In the genomic region with DNA sequence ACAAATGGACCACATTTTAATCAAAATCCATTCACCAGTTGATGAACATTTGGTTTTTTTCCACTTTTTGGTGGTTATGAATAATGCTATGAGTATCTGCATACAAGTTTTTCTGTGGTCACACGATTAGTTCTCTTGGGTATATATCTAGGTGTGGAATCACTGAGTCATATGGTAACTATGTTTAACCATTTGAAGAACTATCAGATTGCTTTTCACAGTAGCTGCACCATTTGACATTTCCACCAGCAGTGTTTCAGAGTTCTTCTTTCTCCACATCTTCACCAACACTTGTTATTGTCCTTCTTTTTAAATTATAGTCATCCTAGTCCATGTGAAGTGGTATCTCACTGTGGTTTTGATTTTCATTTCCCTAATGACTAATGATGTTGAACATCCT, we compare ENCODE assay signal across 13 cellular contexts. TPM values are rescaled to one million over a fixed set of nuclear protein-coding genes. Genes with fewer than 3 reads are reported as not detected.
DNase-seq lines count a peak whose midpoint lies in the region; ATAC-seq and TF ChIP-seq lines count a peak whose summit lies in the region.
"Had no signal": no experiment of that assay in that cellular context is flagged by ENCODE, and none has a peak within 500 bp of the region (broad histone marks: within the 10 kb centered on the region; RNA-seq: fewer than 3 reads in every experiment).

No MANE protein-coding gene starts in this region.

- H3K27me3 Mint-ChIP-seq in activated T-helper 17 cell treated with anti-CD3 and anti-CD28 coated beads, Interleukin-2, amount 50 U/mL, for 72 hours, result peaks cover 7% of the 10 kb centered on the region
- peaks cover 13% of the 10 kb centered on the region for H3K27me3 Mint-ChIP-seq in CD4-positive, alpha-beta T cell

- H3K4me3 ChIP-seq in HEK293 (ENCODE audit: low read depth, low read length) (no peak overlapping the region), foreskin fibroblast (ENCODE audit: low read depth in 1 of 2, low read length in 2 of 2) (no peak overlapping the region)
- H3K4me3 ChIP-seq: coronary artery, tibial artery had no signal

- intact Hi-C loops in CD4-positive, alpha-beta T cell (cut with DNase I, micrococcal nuclease), result no loop called here

- DNase-seq in AG08395 (ENCODE audit: low spot score), result peak; percentile 60
- DNase-seq in foreskin fibroblast, result peak; percentile 59 to 74
- DNase-seq in SHP77 treated with DMSO at 0.1 percent for 48 hours (lab: John Stamatoyannopoulos, UW), result no peak
- no peak for DNase-seq in iPS-NIHi7 (ENCODE audit: extremely low spot score)
- DNase-seq in NCI-H1930 (lab: John Stamatoyannopoulos, UW), result no peak
- DNase-seq in CD4-positive, alpha-beta T cell, result no peak
- DNase-seq: NCI-H2171 treated with DMSO at 0.1 percent for 48 hours; stimulated activated CD4-positive, alpha-beta T cell treated with anti-CD3 and anti-CD28 coated beads, Interleukin-4, amount 100 ng/mL, for 1 hour; tibial artery had no signal

- TF ChIP-seq CTCF in HEK293 (tag by site-specific recombination; IDR thresholded peaks at IDR 0.05) (no peak), foreskin fibroblast (IDR thresholded peaks at IDR 0.05; ENCODE audit: low read depth, low read length) (no peak)
- TF ChIP-seq CTCF in CD4-positive, alpha-beta T cell (IDR thresholded peaks at IDR 0.05), result no peak

- H3K4me3 Mint-ChIP-seq in activated T-helper 17 cell treated with anti-CD3 and anti-CD28 coated beads, Interleukin-2, amount 50 U/mL, for 72 hours, result peak overlapping the region; percentile 63
- H3K4me3 Mint-ChIP-seq in CD4-positive, alpha-beta T cell, result no peak overlapping the region
- H3K4me3 Mint-ChIP-seq: neural crest cell had no signal

- POLR2A ChIA-PET in HEK293 (lab: Yijun Ruan, JAX), result no interaction called here
- POLR2A ChIA-PET in CD4-positive, alpha-beta T cell (lab: Charles Lee), result no interaction called here

- no peaks in the 10 kb centered on the region for H3K36me3 ChIP-seq in HEK293 (ENCODE audit: control insufficient read depth in 2 of 2, insufficient read depth in 1 of 2, low read length in 2 of 2)
- H3K36me3 ChIP-seq: tibial artery had no signal

- CTCF ChIA-PET in HEK293 (lab: Yijun Ruan, JAX), result interaction anchor here (1.0 to 4.3 kb wide), 2 partner anchors 8 to 96 kb away, joined by 3 to 63 read pairs; no protein-coding TSS in a partner anchor
- CTCF ChIA-PET in CD4-positive, alpha-beta T cell (lab: Charles Lee), result no interaction called here

- peaks cover 26% of the 10 kb centered on the region for H3K4me1 Mint-ChIP-seq in activated T-helper 17 cell treated with anti-CD3 and anti-CD28 coated beads, Interleukin-2, amount 50 U/mL, for 72 hours
- no peaks in the 10 kb centered on the region for H3K4me1 Mint-ChIP-seq in CD4-positive, alpha-beta T cell (ENCODE audit: low read depth)
- H3K4me1 Mint-ChIP-seq: neural crest cell had no signal

- peak overlapping the region; percentile 97 for H3K27ac Mint-ChIP-seq in activated T-helper 17 cell treated with anti-CD3 and anti-CD28 coated beads, Interleukin-2, amount 50 U/mL, for 72 hours
- H3K27ac Mint-ChIP-seq in CD4-positive, alpha-beta T cell, result no peak overlapping the region

- H3K27ac ChIP-seq in HEK293 (ENCODE audit: extremely low read depth, low read depth, low read length), result no peak overlapping the region
- no peak overlapping the region for H3K27ac ChIP-seq in CD4-positive, alpha-beta T cell (ENCODE audit: low read depth, low read length)
- H3K27ac ChIP-seq: coronary artery, tibial artery had no signal

- no peaks in the 10 kb centered on the region for H3K9me3 Mint-ChIP-seq in activated T-helper 17 cell treated with anti-CD3 and anti-CD28 coated beads, Interleukin-2, amount 50 U/mL, for 72 hours
- no peaks in the 10 kb centered on the region for H3K9me3 Mint-ChIP-seq in CD4-positive, alpha-beta T cell

- no peaks in the 10 kb centered on the region for H3K9me3 ChIP-seq in HEK293 (ENCODE audit: control insufficient read depth, insufficient read depth, low read depth, low read length)
- H3K9me3 ChIP-seq in CD4-positive, alpha-beta T cell (ENCODE audit: control insufficient read depth, low read length), result no peaks in the 10 kb centered on the region

- peak; percentile 75 for ATAC-seq in activated T-helper 17 cell treated with anti-CD3 and anti-CD28 coated beads, Interleukin-2, amount 50 U/mL, for 72 hours (replicated peaks)
- ATAC-seq in CD4-positive, alpha-beta T cell (ENCODE audit: poor library complexity), result no peak

- H3K27me3 ChIP-seq in CD4-positive, alpha-beta T cell (ENCODE audit: control insufficient read depth, insufficient read depth, low read length), result peaks cover 4% of the 10 kb centered on the region
- H3K27me3 ChIP-seq: tibial artery had no signal

- peaks cover 19% of the 10 kb centered on the region for H3K36me3 Mint-ChIP-seq in activated T-helper 17 cell treated with anti-CD3 and anti-CD28 coated beads, Interleukin-2, amount 50 U/mL, for 72 hours (ENCODE audit: low read depth)
- H3K36me3 Mint-ChIP-seq in CD4-positive, alpha-beta T cell (ENCODE audit: low read depth), result no peaks in the 10 kb centered on the region

- H3K4me1 ChIP-seq in HEK293 (ENCODE audit: control insufficient read depth, insufficient read depth, low read length), result no peaks in the 10 kb centered on the region

TF ChIP-seq in HEK293, 187 proteins besides CTCF, POLR2A, EP300 and RAD21:
- peak; percentile 99 for TF ChIP-seq ZNF184 (tag by site-specific recombination; IDR thresholded peaks at IDR 0.05)
- TF ChIP-seq ZXDB (tag by site-specific recombination; IDR thresholded peaks at IDR 0.05), result no peak

RNA-seq across cellular contexts. Expression of gene ATG7, which starts 33.3 kb away (rescaled TPM):
- 10 to 100 TPM; 34.6 to 37.7 TPM for total RNA-seq in activated T-helper 17 cell treated with anti-CD3 and anti-CD28 coated beads, Interleukin-2, amount 50 U/mL, for 72 hours
- total RNA-seq in CD4-positive, alpha-beta T cell, result 10 to 100 TPM; 21.4 to 25.7 TPM

Comparison
In these comparisons a context has a peak if more than half of its experiments do, and no peak if none do; other contexts are left out.
1. DNase-seq: peak in AG08395 (single experiment) and foreskin fibroblast (2 of 2); none in SHP77 treated with DMSO at 0.1 percent for 48 hours (single experiment), iPS-NIHi7 (single experiment), NCI-H1930 (0 of 2) and CD4-positive, alpha-beta T cell (0 of 10).